Comparison of ENCODE assay signal across 2 cellular contexts in genomic region chr3:124560406-124561215, GRCh38.
TF ChIP-seq lines count a peak whose summit lies in the region.

No MANE protein-coding gene starts in this region.

TF ChIP-seq in SK-N-SH, 30 proteins besides CTCF, POLR2A, EP300 and RAD21:
- no peak for TF ChIP-seq IRF3 (IDR thresholded peaks at IDR 0.05; ENCODE audit: low read depth, low read length)
- no peak for TF ChIP-seq MXI1 (IDR thresholded peaks at IDR 0.05; ENCODE audit: low read depth, low read length)
- TF ChIP-seq POLR2AphosphoS5 (IDR thresholded peaks at IDR 0.05; ENCODE audit: low read depth, low read length): peak; percentile 46; the same call in 1 of the 2 replicates
- TF ChIP-seq JUND (IDR thresholded peaks at IDR 0.05): peak; percentile 44
- TF ChIP-seq YY1 (IDR thresholded peaks at IDR 0.05; ENCODE audit: low read depth): no peak
- TF ChIP-seq TEAD4 (IDR thresholded peaks at IDR 0.05; ENCODE audit: borderline replicate concordance, insufficient read depth): no peak
- peak; percentile 89 for TF ChIP-seq PBX3 (IDR thresholded peaks at IDR 0.05)
- TF ChIP-seq MAX (IDR thresholded peaks at IDR 0.05; ENCODE audit: low read depth): no peak
- no peak for TF ChIP-seq FOXJ3 (CRISPR knock-in tag; IDR thresholded peaks at IDR 0.05)
- no peak for TF ChIP-seq NRF1 (IDR thresholded peaks at IDR 0.05; ENCODE audit: low read depth, low read length)
- TF ChIP-seq TCF12 (IDR thresholded peaks at IDR 0.05): peak; percentile 44; the same call in 1 of the 2 replicates
- no peak for TF ChIP-seq USF1 (IDR thresholded peaks at IDR 0.05; ENCODE audit: borderline replicate concordance, low read depth)
- TF ChIP-seq FOSL2 (IDR thresholded peaks at IDR 0.05; ENCODE audit: borderline replicate concordance, low read depth): peak; percentile 13; the same call in 1 of the 2 replicates
- TF ChIP-seq RCOR1 (IDR thresholded peaks at IDR 0.05; ENCODE audit: low read length): no peak
- peak; percentile 60; the same call in 1 of the 2 replicates for TF ChIP-seq NFIC (IDR thresholded peaks at IDR 0.05; ENCODE audit: borderline replicate concordance)
TF ChIP-seq in SK-N-SH: peak in this region for 6.

TF ChIP-seq in H1, 55 proteins besides CTCF, POLR2A, EP300 and RAD21:
- TF ChIP-seq ATF2 (IDR thresholded peaks at IDR 0.05; ENCODE audit: low read length) (no peak), SIN3A (conservative IDR thresholded peaks at IDR 0.05 in 1 of 2, IDR thresholded peaks at IDR 0.05 in 1 of 2; ENCODE audit: low read depth in 1 of 2, low read length in 2 of 2) (no peak), CBX5 (IDR thresholded peaks at IDR 0.05; ENCODE audit: low read depth, low read length) (no peak), POU5F1 (IDR thresholded peaks at IDR 0.05; ENCODE audit: low read depth, low read length) (no peak), RBBP5 (IDR thresholded peaks at IDR 0.05; ENCODE audit: borderline replicate concordance, low read depth, low read length) (no peak), YY1 (IDR thresholded peaks at IDR 0.05; ENCODE audit: low read depth, low read length) (no peak), SUZ12 (IDR thresholded peaks at IDR 0.05; ENCODE audit: low read length) (no peak), CHD2 (IDR thresholded peaks at IDR 0.05; ENCODE audit: low read length) (no peak), TCF12 (IDR thresholded peaks at IDR 0.05; ENCODE audit: low read depth, low read length) (no peak), HDAC2 (IDR thresholded peaks at IDR 0.05; ENCODE audit: borderline replicate concordance in 1 of 2, low read depth in 2 of 2, low read length in 2 of 2) (no peak), CTBP2 (IDR thresholded peaks at IDR 0.05; ENCODE audit: borderline replicate concordance, insufficient read depth, insufficient read length, low read length) (no peak), FOSL1 (IDR thresholded peaks at IDR 0.05; ENCODE audit: insufficient read depth, low read depth, low read length) (no peak), RFX5 (IDR thresholded peaks at IDR 0.05; ENCODE audit: borderline replicate concordance, low read depth, low read length) (no peak), ZNF274 (IDR thresholded peaks at IDR 0.05; ENCODE audit: borderline replicate concordance, extremely low read depth, low read length) (no peak), PHF8 (conservative IDR thresholded peaks at IDR 0.05; ENCODE audit: low read depth, low read length) (no peak), JUN (IDR thresholded peaks at IDR 0.05; ENCODE audit: low read depth, low read length) (no peak), SRF (IDR thresholded peaks at IDR 0.05; ENCODE audit: low read depth, low read length) (no peak), SP1 (IDR thresholded peaks at IDR 0.05; ENCODE audit: low read depth, low read length) (no peak), RNF2 (IDR thresholded peaks at IDR 0.05; ENCODE audit: borderline replicate concordance, low read depth, low read length, missing control alignments, poor library complexity, severe bottlenecking) (no peak)
